ENCODE assay signal across 17 cellular contexts in genomic region chr1:168004531-168004930, GRCh38.
DNase-seq lines count a peak whose midpoint lies in the region; ATAC-seq, FAIRE-seq and TF ChIP-seq lines count a peak whose summit lies in the region.
"Had no signal": no experiment of that assay in that cellular context is flagged by ENCODE, and none has a peak within 500 bp of the region (broad histone marks: within the 10 kb centered on the region; RNA-seq: fewer than 3 reads in every experiment).

No MANE protein-coding gene starts in this region.

- in situ Hi-C loops in K562 (cut with MboI): no loop called here

- no peaks in the 10 kb centered on the region for H3K9me3 ChIP-seq in right cardiac atrium (ENCODE audit: control insufficient read depth, low read length)
- no peaks in the 10 kb centered on the region for H3K9me3 ChIP-seq in K562 (replicated peaks; ENCODE audit: control insufficient read depth, insufficient read depth, low read depth, low read length)
- H3K9me3 ChIP-seq in stomach: no peaks in the 10 kb centered on the region
- H3K9me3 ChIP-seq: BLaER1 treated with 17β-estradiol and CSF1 and Interleukin-3, amounts not matched to agents 10 nM and 100 nM had no signal

- H3K27ac ChIP-seq in right cardiac atrium (ENCODE audit: low read length) (no peak overlapping the region), K562 (ENCODE audit: extremely low read depth, low read depth, low read length) (no peak overlapping the region), stomach (no peak overlapping the region)
- H3K27ac ChIP-seq: BLaER1 treated with 17β-estradiol and CSF1 and Interleukin-3, amounts not matched to agents 10 nM and 100 nM had no signal

- no peak for TF ChIP-seq RAD21 in K562 (CRISPR knock-in tag; conservative IDR thresholded peaks at IDR 0.05 in 1 of 2, IDR thresholded peaks at IDR 0.05 in 1 of 2)

- TF ChIP-seq EP300 in K562 (IDR thresholded peaks at IDR 0.05; ENCODE audit: low read length) (no peak), stomach (IDR thresholded peaks at IDR 0.05) (no peak)

- no peak overlapping the region for H3K9ac ChIP-seq in K562 (ENCODE audit: insufficient read depth in 1 of 2, low read depth in 2 of 2, low read length in 2 of 2)
- H3K9ac ChIP-seq: BLaER1 treated with 17β-estradiol and CSF1 and Interleukin-3, amounts not matched to agents 10 nM and 100 nM had no signal

- WGBS in right cardiac atrium: 78% methylated on average over 2 of the region's 2 CpGs
- 66% methylated on average over 2 of the region's 2 CpGs for WGBS in K562 (ENCODE audit: insufficient coverage, low coverage, missing lambda C conversion rate)
- WGBS in stomach, 5 donors: 92 to 98% (median 93%) methylated on average over 2 of the region's 2 CpGs

- no peak overlapping the region for H2AFZ ChIP-seq in K562 (ENCODE audit: low read depth, low read length)

- ATAC-seq in Right ventricle myocardium superior (ENCODE audit: poor library complexity): peak; percentile 26
- ATAC-seq in right cardiac atrium: no peak
- peak; percentile 45; the same call in 2 of the 3 replicates for ATAC-seq in K562
- no peak for ATAC-seq in HG02973 (IDR thresholded peaks at IDR 0.05; ENCODE audit: unreplicated experiment)
- ATAC-seq in GM19463 (IDR thresholded peaks at IDR 0.05; ENCODE audit: unreplicated experiment): no peak
- no peak for ATAC-seq in left colon
- ATAC-seq: PC-3 had no signal

- H3K9me1 ChIP-seq in K562 (ENCODE audit: control insufficient read depth, insufficient read depth, low read length): no peaks in the 10 kb centered on the region

- POLR2A ChIA-PET in K562 (lab: Yijun Ruan, JAX): no interaction called here

- no peak for FAIRE-seq in K562 (lab: Jason Lieb, UNC)

- H3K27me3 ChIP-seq in right cardiac atrium (ENCODE audit: control insufficient read depth, insufficient read depth) (no peaks in the 10 kb centered on the region), K562 (ENCODE audit: control insufficient read depth in 2 of 2, insufficient read depth in 2 of 2, low read length in 2 of 2) (no peaks in the 10 kb centered on the region), stomach (no peaks in the 10 kb centered on the region)
- H3K27me3 ChIP-seq: BLaER1 treated with 17β-estradiol and CSF1 and Interleukin-3, amounts not matched to agents 10 nM and 100 nM had no signal

- H3K4me1 ChIP-seq in right cardiac atrium (ENCODE audit: control insufficient read depth, insufficient read depth, low read length) (no peaks in the 10 kb centered on the region), K562 (replicated peaks in 1 of 2; ENCODE audit: control insufficient read depth in 2 of 2, insufficient read depth in 2 of 2, low read length in 2 of 2) (no peaks in the 10 kb centered on the region; a peak in 1 of 5 replicates), stomach (no peaks in the 10 kb centered on the region)
- H3K4me1 ChIP-seq: BLaER1 treated with 17β-estradiol and CSF1 and Interleukin-3, amounts not matched to agents 10 nM and 100 nM had no signal

- intact Hi-C loops in Right ventricle myocardium superior (cut with DNase I): no loop called here
- intact Hi-C loops in right cardiac atrium (cut with DNase I): no loop called here
- intact Hi-C loops in K562 (cut with micrococcal nuclease): no loop called here
- intact Hi-C loops in stomach (cut with DNase I; ENCODE audit: low total_unique reads): no loop called here
- intact Hi-C loops in left colon (cut with DNase I, micrococcal nuclease): no loop called here

- H3K4me2 ChIP-seq in K562 (ENCODE audit: insufficient read depth, low read length): no peak overlapping the region
- H3K4me2 ChIP-seq: BLaER1 treated with 17β-estradiol and CSF1 and Interleukin-3, amounts not matched to agents 10 nM and 100 nM had no signal

- no peak for TF ChIP-seq CTCF in K562 (IDR thresholded peaks at IDR 0.05 in 2 of 3, conservative IDR thresholded peaks at IDR 0.05 in 1 of 3; ENCODE audit: insufficient read depth in 2 of 3, low read depth in 1 of 3, low read length in 3 of 3)
- TF ChIP-seq CTCF in stomach (IDR thresholded peaks at IDR 0.05): no peak

- no peaks in the 10 kb centered on the region for H4K20me1 ChIP-seq in K562 (replicated peaks; ENCODE audit: control insufficient read depth, insufficient read depth, low read length)
- H4K20me1 ChIP-seq: BLaER1 treated with 17β-estradiol and CSF1 and Interleukin-3, amounts not matched to agents 10 nM and 100 nM had no signal

- no peak for TF ChIP-seq POLR2A in K562 (conservative IDR thresholded peaks at IDR 0.05)
- TF ChIP-seq POLR2A in stomach (IDR thresholded peaks at IDR 0.05): no peak

- CTCF ChIA-PET in K562 (lab: Yijun Ruan, JAX; ENCODE audit: low intra/inter-chr PET ratio): no interaction called here

- H3K79me2 ChIP-seq in K562 (ENCODE audit: control insufficient read depth, insufficient read depth, low read length): no peaks in the 10 kb centered on the region

- no peak for DNase-seq in Right ventricle myocardium superior
- no peak for DNase-seq in right cardiac atrium
- no peak for DNase-seq in K562 (ENCODE audit: extremely low read depth in 1 of 4, low spot score in 3 of 4)
- DNase-seq in medulla oblongata (ENCODE audit: extremely low spot score): peak; percentile 62
- no peak for DNase-seq in stomach
- no peak for DNase-seq in left colon
- DNase-seq: DMS153; NCI-H1092 treated with DMSO at 0.1 percent for 48 hours; NCI-H187; NCI-H345; NCI-H69; NK-92 treated with Interleukin-12 subunit alpha and Interleukin-12 subunit beta, amount 100 ng/mL, for 24 hours; PC-3 had no signal

- H3K4me3 ChIP-seq in right cardiac atrium (ENCODE audit: low read length) (no peak overlapping the region), K562 (no peak overlapping the region), stomach (no peak overlapping the region)
- H3K4me3 ChIP-seq: BLaER1 treated with 17β-estradiol and CSF1 and Interleukin-3, amounts not matched to agents 10 nM and 100 nM; SK-N-MC had no signal

- BruUV-seq in K562 (replicated peaks; lab: Mats Ljungman, UMichigan): no TSS peak

- peaks cover 75% of the 10 kb centered on the region for H3K36me3 ChIP-seq in K562 (ENCODE audit: control insufficient read depth, insufficient read depth, low read length)
- peaks cover 9 to 57% (median 55%) of the 10 kb centered on the region in 4 donors for H3K36me3 ChIP-seq in stomach

TF ChIP-seq in K562, 482 proteins besides CTCF, POLR2A, EP300 and RAD21:
- TF ChIP-seq ZNF592 (IDR thresholded peaks at IDR 0.05): no peak
- TF ChIP-seq CBFA2T3 (IDR thresholded peaks at IDR 0.05): peak; percentile 45; the same call in 1 of the 2 replicates
- no peak for TF ChIP-seq MITF (IDR thresholded peaks at IDR 0.05)
- TF ChIP-seq DPF2 (IDR thresholded peaks at IDR 0.05): no peak
- TF ChIP-seq SP1 (CRISPR knock-in tag; IDR thresholded peaks at IDR 0.05): no peak
- TF ChIP-seq ZNF175 (CRISPR knock-in tag; IDR thresholded peaks at IDR 0.05; ENCODE audit: low read depth): no peak
- no peak for TF ChIP-seq HCFC1 (IDR thresholded peaks at IDR 0.05; ENCODE audit: low read depth, low read length)

Comparison
In these comparisons a context has a peak if more than half of its experiments do, and no peak if none do; other contexts are left out.
1. ATAC-seq: peak in Right ventricle myocardium superior (single experiment) and K562 (single experiment); none in right cardiac atrium (0 of 2), HG02973 (single experiment), GM19463 (single experiment) and left colon (single experiment).